In the genomic region with DNA sequence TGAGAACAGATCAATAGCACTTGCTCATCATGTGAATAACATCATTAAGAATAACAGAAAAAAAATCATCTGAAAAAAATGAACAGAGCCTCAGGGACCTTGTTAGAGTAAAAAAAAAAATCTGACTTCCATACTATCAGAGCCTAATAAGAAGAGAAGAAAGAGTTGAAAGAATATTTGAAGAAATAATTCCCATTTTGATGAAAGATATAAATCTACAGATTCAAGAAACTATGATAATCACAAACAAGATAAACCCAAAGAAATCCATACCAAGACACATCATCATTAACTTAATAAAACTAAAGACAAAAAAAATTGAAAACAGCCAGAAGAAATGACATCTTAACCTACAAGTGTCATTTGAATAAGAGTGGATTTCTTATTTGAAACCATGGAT, we compare ENCODE assay signal across 27 cellular contexts.
"Had no signal": no experiment of that assay in that cellular context is flagged by ENCODE, and none has a peak within 500 bp of the region (broad histone marks: within the 10 kb centered on the region; RNA-seq: fewer than 3 reads in every experiment).

No MANE protein-coding gene starts in this region.

- H3K4me3 ChIP-seq: psoas muscle, right lobe of liver, sigmoid colon, suprapubic skin, testis, tibial artery, transverse colon, upper lobe of right lung, uterus had no signal

- H3K36me3 ChIP-seq: neutrophil, right lobe of liver, sigmoid colon, suprapubic skin, tibial artery, transverse colon, upper lobe of right lung, uterus had no signal

- FAIRE-seq: small intestine had no signal

- DNase-seq: naive thymus-derived CD8-positive, alpha-beta T cell; nephron progenitor cell; nucleus accumbens; posterior cingulate gyrus; psoas muscle; right cardiac atrium; right lobe of liver; sigmoid colon; small intestine; stimulated activated CD4-positive, alpha-beta T cell treated with anti-CD3 and anti-CD28 coated beads, Interleukin-15, amount 100 ng/mL, for 24 hours; stimulated activated CD4-positive, alpha-beta T cell treated with anti-CD3 and anti-CD28 coated beads, Interleukin-2, amount 100 ng/mL, for 24 hours; stimulated activated CD4-positive, alpha-beta T cell treated with anti-CD3 and anti-CD28 coated beads, Interleukin-2, amount 100 ng/mL, for 48 hours; stimulated activated CD4-positive, alpha-beta T cell treated with anti-CD3 and anti-CD28 coated beads, Interleukin-4, amount 100 ng/mL, for 24 hours; stimulated activated naive CD4-positive, alpha-beta T cell; stimulated activated naive CD8-positive, alpha-beta T cell treated with anti-CD3 and anti-CD28 coated beads, Interleukin-15, amount 100 ng/mL, for 72 hours; stimulated activated naive CD8-positive, alpha-beta T cell treated with anti-CD3 and anti-CD28 coated beads, Interleukin-15, Interleukin-2, amounts not matched to agents 100 U/mL and 50 U/mL, for 24 hours; substantia nigra; testis; tibial artery; transverse colon; upper lobe of right lung; uterus had no signal

- H3K9me3 ChIP-seq: neutrophil, right lobe of liver, testis, transverse colon, upper lobe of right lung, uterus had no signal

- H3K4me1 ChIP-seq: parathyroid adenoma, psoas muscle, right lobe of liver, sigmoid colon, suprapubic skin, testis, tibial artery, transverse colon, upper lobe of right lung, uterus had no signal

- H3K27ac ChIP-seq: neutrophil, parathyroid adenoma, psoas muscle, right lobe of liver, sigmoid colon, suprapubic skin, testis, tibial artery, transverse colon, upper lobe of right lung, uterus had no signal

- ATAC-seq: naive thymus-derived CD8-positive, alpha-beta T cell; natural killer cell treated with Interleukin-12 subunit alpha and Interleukin-12 subunit beta and Interleukin-15 and Interleukin-18, amount 100 ng/mL, for 72 hours; psoas muscle; right cardiac atrium; right lobe of liver; stimulated activated memory B cell treated with anti-CD40 and anti-IgM and Interleukin-4, amounts not matched to agents 10 μg/mL and 1 μg/mL and 100 μg/mL, for 72 hours; stimulated activated naive CD8-positive, alpha-beta T cell treated with anti-CD3 and anti-CD28 coated beads, Interleukin-15, amount 100 ng/mL, for 72 hours; stimulated activated naive CD8-positive, alpha-beta T cell treated with anti-CD3 and anti-CD28 coated beads, Interleukin-15, Interleukin-2, amounts not matched to agents 100 U/mL and 50 U/mL, for 24 hours; upper lobe of right lung had no signal
